1 cellular context compared by ENCODE assay signal in the genomic region with DNA sequence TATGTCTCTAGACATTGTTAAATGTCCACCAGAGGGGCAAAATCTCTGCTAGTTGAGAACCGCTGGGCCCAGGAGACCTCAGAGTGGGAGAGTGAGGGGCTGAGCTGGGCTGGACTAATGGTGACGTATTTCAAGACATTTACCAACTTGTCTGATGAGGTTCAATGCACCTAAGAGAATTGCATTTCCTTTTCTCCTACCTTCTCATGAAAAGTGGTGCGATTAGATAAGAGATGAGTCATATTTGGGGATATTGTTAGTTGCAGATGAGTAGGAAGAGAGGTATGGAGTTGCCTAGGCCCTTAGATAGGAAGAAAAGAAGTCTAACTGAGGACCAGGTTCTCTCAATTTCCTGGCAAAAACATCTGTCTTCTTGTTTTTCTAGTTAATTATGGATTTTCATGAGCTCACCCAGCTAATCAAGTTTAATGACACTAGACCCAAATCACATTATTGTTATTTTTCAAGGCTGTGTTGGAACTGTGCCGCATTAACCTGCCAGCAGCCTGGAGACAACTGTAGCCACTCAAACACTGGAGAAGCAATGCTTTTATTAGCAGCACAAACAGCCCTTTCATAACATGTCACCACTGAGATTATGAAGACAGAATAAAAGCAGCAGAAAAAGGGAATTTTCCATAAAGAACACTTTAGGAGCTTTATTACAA.
TF ChIP-seq lines count a peak whose summit lies in the region.

No MANE protein-coding gene starts in this region.

TF ChIP-seq in K562, 482 proteins besides CTCF, POLR2A, EP300 and RAD21 (continued from another document and continues in another):
- TF ChIP-seq, protein P1, sequence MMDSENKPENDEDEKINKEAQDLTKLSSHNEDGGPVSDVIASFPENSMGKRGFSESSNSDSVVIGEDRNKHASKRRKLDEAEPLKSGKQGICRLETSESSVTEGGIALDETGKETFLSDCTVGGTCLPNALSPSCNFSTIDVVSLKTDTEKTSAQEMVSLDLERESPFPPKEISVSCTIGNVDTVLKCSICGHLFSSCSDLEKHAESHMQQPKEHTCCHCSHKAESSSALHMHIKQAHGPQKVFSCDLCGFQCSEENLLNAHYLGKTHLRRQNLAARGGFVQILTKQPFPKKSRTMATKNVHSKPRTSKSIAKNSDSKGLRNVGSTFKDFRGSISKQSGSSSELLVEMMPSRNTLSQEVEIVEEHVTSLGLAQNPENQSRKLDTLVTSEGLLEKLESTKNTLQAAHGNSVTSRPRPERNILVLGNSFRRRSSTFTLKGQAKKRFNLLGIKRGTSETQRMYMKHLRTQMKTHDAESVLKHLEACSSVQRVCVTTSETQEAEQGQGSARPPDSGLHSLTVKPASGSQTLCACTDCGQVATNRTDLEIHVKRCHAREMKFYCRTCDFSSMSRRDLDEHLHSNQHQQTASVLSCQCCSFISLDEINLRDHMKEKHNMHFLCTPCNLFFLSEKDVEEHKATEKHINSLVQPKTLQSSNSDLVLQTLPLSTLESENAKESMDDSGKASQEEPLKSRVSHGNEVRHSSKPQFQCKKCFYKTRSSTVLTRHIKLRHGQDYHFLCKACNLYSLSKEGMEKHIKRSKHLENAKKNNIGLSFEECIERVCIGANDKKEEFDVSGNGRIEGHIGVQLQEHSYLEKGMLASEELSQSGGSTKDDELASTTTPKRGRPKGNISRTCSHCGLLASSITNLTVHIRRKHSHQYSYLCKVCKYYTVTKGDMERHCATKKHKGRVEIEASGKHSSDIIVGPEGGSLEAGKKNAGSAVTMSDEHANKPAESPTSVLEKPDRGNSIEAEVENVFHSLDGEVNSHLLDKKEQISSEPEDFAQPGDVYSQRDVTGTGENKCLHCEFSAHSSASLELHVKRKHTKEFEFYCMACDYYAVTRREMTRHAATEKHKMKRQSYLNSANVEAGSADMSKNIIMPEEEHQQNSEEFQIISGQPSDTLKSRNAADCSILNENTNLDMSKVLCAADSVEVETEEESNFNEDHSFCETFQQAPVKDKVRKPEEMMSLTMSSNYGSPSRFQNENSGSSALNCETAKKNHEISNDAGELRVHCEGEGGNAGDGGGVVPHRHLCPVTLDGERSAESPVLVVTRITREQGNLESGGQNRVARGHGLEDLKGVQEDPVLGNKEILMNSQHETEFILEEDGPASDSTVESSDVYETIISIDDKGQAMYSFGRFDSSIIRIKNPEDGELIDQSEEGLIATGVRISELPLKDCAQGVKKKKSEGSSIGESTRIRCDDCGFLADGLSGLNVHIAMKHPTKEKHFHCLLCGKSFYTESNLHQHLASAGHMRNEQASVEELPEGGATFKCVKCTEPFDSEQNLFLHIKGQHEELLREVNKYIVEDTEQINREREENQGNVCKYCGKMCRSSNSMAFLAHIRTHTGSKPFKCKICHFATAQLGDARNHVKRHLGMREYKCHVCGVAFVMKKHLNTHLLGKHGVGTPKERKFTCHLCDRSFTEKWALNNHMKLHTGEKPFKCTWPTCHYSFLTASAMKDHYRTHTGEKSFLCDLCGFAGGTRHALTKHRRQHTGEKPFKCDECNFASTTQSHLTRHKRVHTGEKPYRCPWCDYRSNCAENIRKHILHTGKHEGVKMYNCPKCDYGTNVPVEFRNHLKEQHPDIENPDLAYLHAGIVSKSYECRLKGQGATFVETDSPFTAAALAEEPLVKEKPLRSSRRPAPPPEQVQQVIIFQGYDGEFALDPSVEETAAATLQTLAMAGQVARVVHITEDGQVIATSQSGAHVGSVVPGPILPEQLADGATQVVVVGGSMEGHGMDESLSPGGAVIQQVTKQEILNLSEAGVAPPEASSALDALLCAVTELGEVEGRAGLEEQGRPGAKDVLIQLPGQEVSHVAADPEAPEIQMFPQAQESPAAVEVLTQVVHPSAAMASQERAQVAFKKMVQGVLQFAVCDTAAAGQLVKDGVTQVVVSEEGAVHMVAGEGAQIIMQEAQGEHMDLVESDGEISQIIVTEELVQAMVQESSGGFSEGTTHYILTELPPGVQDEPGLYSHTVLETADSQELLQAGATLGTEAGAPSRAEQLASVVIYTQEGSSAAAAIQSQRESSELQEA (IDR thresholded peaks at IDR 0.05; ENCODE audit: low read depth): no peak
- peak in 1 of 2 experiments; percentile 67; a peak in 2 of 4 replicates for TF ChIP-seq RCOR1 (IDR thresholded peaks at IDR 0.05; ENCODE audit: borderline replicate concordance in 1 of 2, low read depth in 2 of 2, low read length in 2 of 2)
- TF ChIP-seq LEF1 (IDR thresholded peaks at IDR 0.05): 0 out of 2 replicates have a peak, but pooled peaks have one; percentile 56
- TF ChIP-seq CEBPG (CRISPR knock-in tag; IDR thresholded peaks at IDR 0.05): no peak
- TF ChIP-seq CEBPG (tag; conservative IDR thresholded peaks at IDR 0.05 in 1 of 2, IDR thresholded peaks at IDR 0.05 in 1 of 2): 0 out of 4 replicates have a peak, but pooled peaks of 1 of the 2 experiments have one; percentile 28
- TF ChIP-seq DMBX1 (CRISPR knock-in tag; IDR thresholded peaks at IDR 0.05; ENCODE audit: borderline replicate concordance): peak; percentile 66; the same call in 1 of the 2 replicates
- TF ChIP-seq, protein P2, sequence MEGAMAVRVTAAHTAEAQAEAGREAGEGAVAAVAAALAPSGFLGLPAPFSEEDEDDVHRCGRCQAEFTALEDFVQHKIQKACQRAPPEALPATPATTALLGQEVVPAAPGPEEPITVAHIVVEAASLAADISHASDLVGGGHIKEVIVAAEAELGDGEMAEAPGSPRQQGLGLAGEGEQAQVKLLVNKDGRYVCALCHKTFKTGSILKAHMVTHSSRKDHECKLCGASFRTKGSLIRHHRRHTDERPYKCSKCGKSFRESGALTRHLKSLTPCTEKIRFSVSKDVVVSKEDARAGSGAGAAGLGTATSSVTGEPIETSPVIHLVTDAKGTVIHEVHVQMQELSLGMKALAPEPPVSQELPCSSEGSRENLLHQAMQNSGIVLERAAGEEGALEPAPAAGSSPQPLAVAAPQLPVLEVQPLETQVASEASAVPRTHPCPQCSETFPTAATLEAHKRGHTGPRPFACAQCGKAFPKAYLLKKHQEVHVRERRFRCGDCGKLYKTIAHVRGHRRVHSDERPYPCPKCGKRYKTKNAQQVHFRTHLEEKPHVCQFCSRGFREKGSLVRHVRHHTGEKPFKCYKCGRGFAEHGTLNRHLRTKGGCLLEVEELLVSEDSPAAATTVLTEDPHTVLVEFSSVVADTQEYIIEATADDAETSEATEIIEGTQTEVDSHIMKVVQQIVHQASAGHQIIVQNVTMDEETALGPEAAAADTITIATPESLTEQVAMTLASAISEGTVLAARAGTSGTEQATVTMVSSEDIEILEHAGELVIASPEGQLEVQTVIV (CRISPR knock-in tag; IDR thresholded peaks at IDR 0.05; ENCODE audit: borderline replicate concordance): no peak
- TF ChIP-seq, protein P3, sequence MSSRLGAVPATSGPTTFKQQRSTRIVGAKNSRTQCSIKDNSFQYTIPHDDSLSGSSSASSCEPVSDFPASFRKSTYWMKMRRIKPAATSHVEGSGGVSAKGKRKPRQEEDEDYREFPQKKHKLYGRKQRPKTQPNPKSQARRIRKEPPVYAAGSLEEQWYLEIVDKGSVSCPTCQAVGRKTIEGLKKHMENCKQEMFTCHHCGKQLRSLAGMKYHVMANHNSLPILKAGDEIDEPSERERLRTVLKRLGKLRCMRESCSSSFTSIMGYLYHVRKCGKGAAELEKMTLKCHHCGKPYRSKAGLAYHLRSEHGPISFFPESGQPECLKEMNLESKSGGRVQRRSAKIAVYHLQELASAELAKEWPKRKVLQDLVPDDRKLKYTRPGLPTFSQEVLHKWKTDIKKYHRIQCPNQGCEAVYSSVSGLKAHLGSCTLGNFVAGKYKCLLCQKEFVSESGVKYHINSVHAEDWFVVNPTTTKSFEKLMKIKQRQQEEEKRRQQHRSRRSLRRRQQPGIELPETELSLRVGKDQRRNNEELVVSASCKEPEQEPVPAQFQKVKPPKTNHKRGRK (tag; IDR thresholded peaks at IDR 0.05): no peak; the same call in 1 of the 2 replicates
- TF ChIP-seq FOS (IDR thresholded peaks at IDR 0.05; ENCODE audit: extremely low read depth, insufficient read length): peak; percentile 80
- TF ChIP-seq SMARCC2 (IDR thresholded peaks at IDR 0.05; ENCODE audit: low read depth): peak; percentile 97
- TF ChIP-seq ZNF175 (CRISPR knock-in tag; IDR thresholded peaks at IDR 0.05; ENCODE audit: low read depth): no peak
- peak; percentile 69 for TF ChIP-seq MTA3 (IDR thresholded peaks at IDR 0.05; ENCODE audit: borderline replicate concordance)
- TF ChIP-seq TAL1 (IDR thresholded peaks at IDR 0.05): peak; percentile 76
- TF ChIP-seq HOXB6 (CRISPR knock-in tag; IDR thresholded peaks at IDR 0.05; ENCODE audit: borderline replicate concordance): no peak
- TF ChIP-seq NFATC3 (IDR thresholded peaks at IDR 0.05): 0 out of 2 replicates have a peak, but pooled peaks have one; percentile 48
- TF ChIP-seq ADNP (tag; IDR thresholded peaks at IDR 0.05): 0 out of 2 replicates have a peak, but pooled peaks have one; percentile 36
- TF ChIP-seq U2AF2 (optimal IDR thresholded peaks at IDR 0.05; ENCODE audit: low read depth, low read length): no peak
- peak; percentile 75 for TF ChIP-seq SMARCB1 (IDR thresholded peaks at IDR 0.05; ENCODE audit: insufficient read length, low read depth)
- TF ChIP-seq SMARCA5 (IDR thresholded peaks at IDR 0.05): 0 out of 2 replicates have a peak, but pooled peaks have one; percentile 22
- TF ChIP-seq JUN (IDR thresholded peaks at IDR 0.05; ENCODE audit: borderline replicate concordance, low read depth, low read length): peak; percentile 97
- no peak for TF ChIP-seq JUN (CRISPR knock-in tag; IDR thresholded peaks at IDR 0.05; ENCODE audit: borderline replicate concordance)
- peak; percentile 46; the same call in 1 of the 2 replicates for TF ChIP-seq STAT5A (IDR thresholded peaks at IDR 0.05; ENCODE audit: borderline replicate concordance, low read length)
- no peak for TF ChIP-seq SRSF9 (IDR thresholded peaks at IDR 0.05; ENCODE audit: borderline replicate concordance, low read depth, low read length)
- peak; percentile 97 for TF ChIP-seq ARID1B (IDR thresholded peaks at IDR 0.05)
- TF ChIP-seq CREM (IDR thresholded peaks at IDR 0.05; ENCODE audit: low read depth): peak; percentile 80
- TF ChIP-seq TRIM24 (IDR thresholded peaks at IDR 0.05): peak; percentile 67 to 68; a peak in 3 of 4 replicates
- peak; percentile 49 for TF ChIP-seq NEUROD1 (IDR thresholded peaks at IDR 0.05; ENCODE audit: borderline replicate concordance, low read depth, low read length, partially characterized antibody)
- TF ChIP-seq, protein P4, sequence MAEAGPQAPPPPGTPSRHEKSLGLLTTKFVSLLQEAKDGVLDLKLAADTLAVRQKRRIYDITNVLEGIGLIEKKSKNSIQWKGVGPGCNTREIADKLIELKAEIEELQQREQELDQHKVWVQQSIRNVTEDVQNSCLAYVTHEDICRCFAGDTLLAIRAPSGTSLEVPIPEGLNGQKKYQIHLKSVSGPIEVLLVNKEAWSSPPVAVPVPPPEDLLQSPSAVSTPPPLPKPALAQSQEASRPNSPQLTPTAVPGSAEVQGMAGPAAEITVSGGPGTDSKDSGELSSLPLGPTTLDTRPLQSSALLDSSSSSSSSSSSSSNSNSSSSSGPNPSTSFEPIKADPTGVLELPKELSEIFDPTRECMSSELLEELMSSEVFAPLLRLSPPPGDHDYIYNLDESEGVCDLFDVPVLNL (CRISPR knock-in tag; IDR thresholded peaks at IDR 0.05; ENCODE audit: low read depth): no peak
- TF ChIP-seq, protein P5, sequence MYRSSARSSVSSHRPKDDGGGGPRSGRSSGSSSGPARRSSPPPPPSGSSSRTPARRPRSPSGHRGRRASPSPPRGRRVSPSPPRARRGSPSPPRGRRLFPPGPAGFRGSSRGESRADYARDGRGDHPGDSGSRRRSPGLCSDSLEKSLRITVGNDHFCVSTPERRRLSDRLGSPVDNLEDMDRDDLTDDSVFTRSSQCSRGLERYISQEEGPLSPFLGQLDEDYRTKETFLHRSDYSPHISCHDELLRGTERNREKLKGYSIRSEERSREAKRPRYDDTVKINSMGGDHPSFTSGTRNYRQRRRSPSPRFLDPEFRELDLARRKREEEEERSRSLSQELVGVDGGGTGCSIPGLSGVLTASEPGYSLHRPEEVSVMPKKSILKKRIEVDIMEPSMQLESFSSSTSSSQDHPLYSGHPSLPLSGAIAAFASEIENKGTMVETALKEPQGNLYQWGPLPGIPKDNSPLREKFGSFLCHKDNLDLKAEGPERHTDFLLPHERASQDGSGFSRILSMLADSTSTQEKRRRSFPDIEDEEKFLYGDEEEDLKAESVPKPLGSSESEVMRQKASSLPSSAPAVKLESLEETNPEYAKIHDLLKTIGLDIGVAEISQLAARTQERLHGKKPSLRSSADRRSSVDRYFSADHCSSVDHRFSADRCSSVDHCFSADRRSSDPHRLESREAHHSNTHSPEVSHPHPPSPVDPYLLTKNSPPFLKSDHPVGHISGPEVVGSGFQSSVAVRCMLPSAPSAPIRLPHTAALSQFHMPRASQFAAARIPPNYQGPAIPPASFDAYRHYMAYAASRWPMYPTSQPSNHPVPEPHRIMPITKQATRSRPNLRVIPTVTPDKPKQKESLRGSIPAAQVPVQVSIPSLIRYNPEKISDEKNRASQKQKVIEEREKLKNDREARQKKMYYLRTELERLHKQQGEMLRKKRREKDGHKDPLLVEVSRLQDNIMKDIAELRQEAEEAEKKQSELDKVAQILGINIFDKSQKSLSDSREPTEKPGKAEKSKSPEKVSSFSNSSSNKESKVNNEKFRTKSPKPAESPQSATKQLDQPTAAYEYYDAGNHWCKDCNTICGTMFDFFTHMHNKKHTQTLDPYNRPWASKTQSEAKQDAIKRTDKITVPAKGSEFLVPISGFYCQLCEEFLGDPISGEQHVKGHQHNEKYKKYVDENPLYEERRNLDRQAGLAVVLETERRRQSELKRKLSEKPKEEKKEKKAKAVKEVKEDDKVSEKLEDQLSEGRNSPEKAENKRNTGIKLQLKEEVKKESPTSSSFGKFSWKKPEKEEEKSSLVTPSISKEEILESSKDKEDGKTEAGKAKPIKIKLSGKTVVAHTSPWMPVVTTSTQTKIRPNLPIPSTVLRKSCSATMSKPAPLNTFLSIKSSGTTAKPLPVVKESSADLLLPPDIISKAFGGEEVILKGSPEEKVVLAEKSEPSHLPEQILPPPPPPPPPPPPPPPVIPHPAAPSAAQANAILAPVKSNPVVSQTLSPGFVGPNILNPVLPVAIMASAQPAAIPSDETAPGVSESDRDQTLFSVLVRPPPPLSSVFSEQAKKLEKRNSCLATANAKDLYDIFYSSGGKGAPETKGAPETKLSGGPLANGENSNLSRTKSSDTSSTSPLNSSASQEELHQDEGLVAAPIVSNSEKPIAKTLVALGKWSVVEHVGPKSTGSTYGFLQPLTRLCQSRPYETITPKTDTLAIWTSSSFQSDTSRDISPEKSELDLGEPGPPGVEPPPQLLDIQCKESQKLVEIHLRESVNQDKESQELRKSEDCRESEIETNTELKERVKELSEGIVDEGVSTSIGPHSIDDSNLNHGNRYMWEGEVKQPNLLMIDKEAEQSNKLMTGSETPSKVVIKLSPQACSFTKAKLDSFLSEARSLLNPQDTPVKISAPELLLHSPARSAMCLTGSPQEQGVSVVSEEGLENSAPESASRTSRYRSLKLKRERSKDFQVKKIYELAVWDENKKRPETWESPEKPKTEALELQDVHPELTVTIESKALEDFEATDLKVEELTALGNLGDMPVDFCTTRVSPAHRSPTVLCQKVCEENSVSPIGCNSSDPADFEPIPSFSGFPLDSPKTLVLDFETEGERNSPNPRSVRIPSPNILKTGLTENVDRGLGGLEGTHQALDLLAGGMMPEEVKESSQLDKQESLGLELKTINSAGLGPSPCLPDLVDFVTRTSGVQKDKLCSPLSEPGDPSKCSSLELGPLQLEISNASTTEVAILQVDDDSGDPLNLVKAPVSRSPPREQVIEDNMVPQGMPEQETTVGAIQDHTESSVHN (IDR thresholded peaks at IDR 0.05; ENCODE audit: borderline replicate concordance in 1 of 2, low read depth in 1 of 2): peak in 1 of 2 experiments; percentile 16; a peak in 1 of 4 replicates
